In the genomic region with DNA sequence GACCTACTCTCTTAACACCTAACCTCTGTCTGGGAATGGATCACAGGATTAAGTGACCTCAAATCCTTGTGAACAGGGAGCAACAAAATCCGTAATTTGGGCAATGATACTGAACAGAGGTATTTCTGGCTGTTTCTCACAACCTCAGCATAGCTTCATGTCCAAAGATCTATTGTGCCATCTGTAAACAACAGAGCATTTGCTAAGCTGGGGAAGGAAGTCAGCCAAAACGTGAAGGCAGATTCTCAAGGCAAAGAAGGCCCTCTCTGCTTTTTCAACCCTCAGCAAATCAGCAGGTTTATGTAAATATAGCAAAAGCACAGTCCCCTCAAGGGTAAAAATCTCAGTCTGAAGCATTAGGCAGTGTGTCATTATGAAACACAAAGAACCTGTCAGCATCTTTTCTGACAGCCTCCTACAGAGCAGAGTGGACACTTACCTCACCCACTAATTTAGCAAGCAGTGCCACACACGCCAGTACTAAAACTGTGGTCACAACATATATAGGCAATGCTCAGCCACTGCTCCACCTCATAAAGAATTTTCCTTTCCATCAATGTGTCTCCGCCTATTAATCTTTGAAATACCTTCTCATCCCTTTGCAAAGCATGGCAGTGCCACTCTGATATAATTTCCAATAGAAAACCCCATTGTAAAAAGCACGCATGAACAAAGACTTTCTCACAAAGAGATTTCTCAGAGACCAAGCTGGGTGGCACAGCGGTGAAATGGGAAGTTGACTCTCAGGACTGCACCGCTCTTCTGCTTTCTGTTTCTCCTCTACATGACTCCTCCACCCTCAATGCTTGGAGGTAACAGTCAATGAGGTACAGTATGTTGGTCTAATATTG, we compare ENCODE assay signal across 9 cellular contexts.
DNase-seq lines count a peak whose midpoint lies in the region; ATAC-seq, FAIRE-seq and TF ChIP-seq lines count a peak whose summit lies in the region.
"Had no signal": no experiment of that assay in that cellular context is flagged by ENCODE, and none has a peak within 500 bp of the region (broad histone marks: within the 10 kb centered on the region; RNA-seq: fewer than 3 reads in every experiment).

No MANE protein-coding gene starts in this region.

- H3K4me1 Mint-ChIP-seq in activated CD4-positive, alpha-beta memory T cell treated with anti-CD3 and anti-CD28 coated beads for 36 hours (ENCODE audit: low read depth): peaks cover 47% of the 10 kb centered on the region
- peaks cover 33% of the 10 kb centered on the region for H3K4me1 Mint-ChIP-seq in activated CD4-positive, alpha-beta memory T cell treated with anti-CD3 and anti-CD28 coated beads, Interleukin-2, amount 10 ng/mL, durations not matched to agents 7 days and 5 days
- peaks cover 57 to 58% of the 10 kb centered on the region in 2 donors for H3K4me1 Mint-ChIP-seq in natural killer cell

- peak overlapping the region; percentile 92 for H3K4me2 ChIP-seq in GM12878 (ENCODE audit: control insufficient read depth, insufficient read depth)

- RAD21 ChIA-PET in GM12878 (lab: Charles Lee; ENCODE audit: unreplicated experiment): interaction anchor here (0.7 to 7.2 kb wide), 18 partner anchors 10 to 222 kb away, joined by 3 to 59 read pairs (median 5); no protein-coding TSS in a partner anchor

- POLR2A ChIA-PET in activated CD4-positive, alpha-beta memory T cell treated with anti-CD3 and anti-CD28 coated beads for 36 hours (lab: Charles Lee): interaction anchor here (1.1 kb wide), 1 partner anchor 71 kb away, joined by 6 read pairs; no protein-coding TSS in a partner anchor
- POLR2A ChIA-PET in activated CD4-positive, alpha-beta memory T cell treated with anti-CD3 and anti-CD28 coated beads, Interleukin-2, amount 10 ng/mL, durations not matched to agents 7 days and 5 days (lab: Charles Lee): interaction anchor here (1.2 kb wide), 1 partner anchor 25 kb away, joined by 4 read pairs; no protein-coding TSS in a partner anchor
- POLR2A ChIA-PET in GM12878 (lab: Charles Lee): interaction anchor here (0.8 to 6.4 kb wide), 6 partner anchors 11 to 202 kb away, joined by 3 to 31 read pairs (median 3); no protein-coding TSS in a partner anchor

- TF ChIP-seq RAD21 in GM12878 (IDR thresholded peaks at IDR 0.05; ENCODE audit: insufficient read depth, low read depth, low read length): no peak

- H3K36me3 Mint-ChIP-seq in activated CD4-positive, alpha-beta memory T cell treated with anti-CD3 and anti-CD28 coated beads for 36 hours: peaks cover under 1% of the 10 kb centered on the region
- H3K36me3 Mint-ChIP-seq in activated CD4-positive, alpha-beta memory T cell treated with anti-CD3 and anti-CD28 coated beads, Interleukin-2, amount 10 ng/mL, durations not matched to agents 7 days and 5 days (ENCODE audit: low read depth): peaks cover 28% of the 10 kb centered on the region
- H3K36me3 Mint-ChIP-seq in natural killer cell: no peaks in the 10 kb centered on the region

- CTCF ChIA-PET in activated CD4-positive, alpha-beta memory T cell treated with anti-CD3 and anti-CD28 coated beads for 36 hours (lab: Charles Lee): interaction anchor here (0.7 to 1.1 kb wide), 2 partner anchors 42 to 68 kb away, joined by 3 to 6 read pairs; no protein-coding TSS in a partner anchor
- CTCF ChIA-PET in activated CD4-positive, alpha-beta memory T cell treated with anti-CD3 and anti-CD28 coated beads, Interleukin-2, amount 10 ng/mL, durations not matched to agents 7 days and 5 days (lab: Charles Lee): no interaction called here
- CTCF ChIA-PET in GM12878 (lab: Yijun Ruan, JAX): interaction anchor here (1.0 to 4.7 kb wide), 8 partner anchors 10 to 94 kb away, joined by 3 to 31 read pairs (median 4); no protein-coding TSS in a partner anchor

- peak overlapping the region; percentile 52; the same call in 1 of the 2 replicates for H3K9ac ChIP-seq in GM12878 (ENCODE audit: control insufficient read depth, insufficient read depth, low read length)

- peak; percentile 27 for FAIRE-seq in GM12878 (lab: Jason Lieb, UNC)

- in situ Hi-C loops in GM12878 (cut with MboI): no loop called here

- H3K27ac ChIP-seq in GM12878 (ENCODE audit: control insufficient read depth, insufficient read depth): peak overlapping the region; percentile 86

- no peaks in the 10 kb centered on the region for H3K9me3 ChIP-seq in GM12878 (replicated peaks; ENCODE audit: control insufficient read depth, insufficient read depth, low read length)

- H3K27me3 ChIP-seq in GM12878 (replicated peaks in 1 of 2; ENCODE audit: control insufficient read depth in 2 of 2, insufficient read depth in 2 of 2, low read length in 1 of 2): no peaks in the 10 kb centered on the region

- SMC1A ChIA-PET in GM12878 (lab: Charles Lee; ENCODE audit: uncharacterized antibody, unreplicated experiment): interaction anchor here (0.7 to 9.8 kb wide), 25 partner anchors 10 to 98 kb away, joined by 3 to 98 read pairs (median 6); no protein-coding TSS in a partner anchor

- no peaks in the 10 kb centered on the region for H3K27me3 Mint-ChIP-seq in activated CD4-positive, alpha-beta memory T cell treated with anti-CD3 and anti-CD28 coated beads for 36 hours
- no peaks in the 10 kb centered on the region for H3K27me3 Mint-ChIP-seq in activated CD4-positive, alpha-beta memory T cell treated with anti-CD3 and anti-CD28 coated beads, Interleukin-2, amount 10 ng/mL, durations not matched to agents 7 days and 5 days
- H3K27me3 Mint-ChIP-seq in natural killer cell (ENCODE audit: low read depth in 2 of 2): no peaks in the 10 kb centered on the region

- peak; percentile 23 for DNase-seq in activated CD4-positive, alpha-beta memory T cell treated with anti-CD3 and anti-CD28 coated beads for 36 hours
- DNase-seq in activated CD4-positive, alpha-beta memory T cell treated with anti-CD3 and anti-CD28 coated beads, Interleukin-2, amount 10 ng/mL, durations not matched to agents 7 days and 5 days: no peak
- DNase-seq in NB4 (ENCODE audit: low read depth): peak; percentile 53
- DNase-seq in GM12878 (ENCODE audit: low read depth, low spot score): peak; percentile 91
- no peak for DNase-seq in natural killer cell
- DNase-seq in stimulated activated CD4-positive, alpha-beta T cell treated with anti-CD3 and anti-CD28 coated beads, Interleukin-12 subunit alpha, Interleukin-12 subunit beta, amount 100 ng/mL, for 4 hours: no peak
- no peak for DNase-seq in RKO (ENCODE audit: low spot score)
- DNase-seq: DND-41 had no signal

- H3K4me1 ChIP-seq in GM12878 (ENCODE audit: control insufficient read depth, insufficient read depth, low read length): peaks cover 42% of the 10 kb centered on the region

- H3K4me3 ChIP-seq in NB4 (ENCODE audit: low read depth, low read length) (no peak overlapping the region), GM12878 (peak overlapping the region; percentile 43; the same call in 1 of the 2 replicates)

- no peak overlapping the region for H3K4me3 Mint-ChIP-seq in activated CD4-positive, alpha-beta memory T cell treated with anti-CD3 and anti-CD28 coated beads for 36 hours
- no peak overlapping the region for H3K4me3 Mint-ChIP-seq in activated CD4-positive, alpha-beta memory T cell treated with anti-CD3 and anti-CD28 coated beads, Interleukin-2, amount 10 ng/mL, durations not matched to agents 7 days and 5 days
- peak overlapping the region; percentile 69 for H3K4me3 Mint-ChIP-seq in natural killer cell

- WGBS in GM12878 (ENCODE audit: insufficient coverage, insufficient replicate concordance, low lambda C conversion rate, missing lambda C conversion rate): 1% methylated on average over 7 of the region's 7 CpGs

- no peaks in the 10 kb centered on the region; the same call in 1 of the 2 replicates for H4K20me1 ChIP-seq in GM12878 (ENCODE audit: control insufficient read depth, insufficient read depth)

- H3K36me3 ChIP-seq in GM12878 (ENCODE audit: control insufficient read depth in 2 of 2, insufficient read depth in 2 of 2, low read length in 1 of 2): no peaks in the 10 kb centered on the region

- no TSS peak for BruUV-seq in GM12878 (replicated peaks; lab: Mats Ljungman, UMichigan)

- H3K79me2 ChIP-seq in GM12878 (ENCODE audit: control insufficient read depth, insufficient read depth, low read length): peaks cover 37% of the 10 kb centered on the region

- TF ChIP-seq EP300 in GM12878 (IDR thresholded peaks at IDR 0.05; ENCODE audit: borderline replicate concordance in 1 of 2, control insufficient read depth in 1 of 2, low read depth in 2 of 2, low read length in 2 of 2): peak; percentile 24 to 52; a peak in 2 of 4 replicates

- intact Hi-C loops in activated CD4-positive, alpha-beta memory T cell treated with anti-CD3 and anti-CD28 coated beads for 36 hours (cut with micrococcal nuclease): loop anchor here (2.0 kb wide), 1 partner anchor 25 kb away; no protein-coding TSS in a partner anchor
- intact Hi-C loops in GM12878 (cut with micrococcal nuclease; ENCODE audit: unreplicated experiment): no loop called here
- intact Hi-C loops in natural killer cell (cut with micrococcal nuclease): loop anchor here (5.0 kb wide), 1 partner anchor 33 kb away; no protein-coding TSS in a partner anchor

- peak overlapping the region; percentile 74 for H2AFZ ChIP-seq in GM12878 (ENCODE audit: control insufficient read depth, low read depth, low read length)

- TF ChIP-seq POLR2A in NB4 (IDR thresholded peaks at IDR 0.05; ENCODE audit: extremely low read depth, insufficient read length) (no peak), GM12878 (IDR thresholded peaks at IDR 0.05; ENCODE audit: low read depth, low read length) (0 out of 2 replicates have a peak, but pooled peaks have one; percentile 15)

- H3K9me3 Mint-ChIP-seq in activated CD4-positive, alpha-beta memory T cell treated with anti-CD3 and anti-CD28 coated beads for 36 hours: no peaks in the 10 kb centered on the region
- no peaks in the 10 kb centered on the region for H3K9me3 Mint-ChIP-seq in activated CD4-positive, alpha-beta memory T cell treated with anti-CD3 and anti-CD28 coated beads, Interleukin-2, amount 10 ng/mL, durations not matched to agents 7 days and 5 days
- no peaks in the 10 kb centered on the region for H3K9me3 Mint-ChIP-seq in natural killer cell

- peak overlapping the region; percentile 10 for H3K27ac Mint-ChIP-seq in activated CD4-positive, alpha-beta memory T cell treated with anti-CD3 and anti-CD28 coated beads for 36 hours
- no peak overlapping the region for H3K27ac Mint-ChIP-seq in activated CD4-positive, alpha-beta memory T cell treated with anti-CD3 and anti-CD28 coated beads, Interleukin-2, amount 10 ng/mL, durations not matched to agents 7 days and 5 days
- H3K27ac Mint-ChIP-seq in natural killer cell: peak overlapping the region; percentile 80 to 85

- TF ChIP-seq CTCF in NB4 (IDR thresholded peaks at IDR 0.05; ENCODE audit: low read depth, low read length) (no peak), GM12878 (IDR thresholded peaks at IDR 0.05 in 2 of 3, conservative IDR thresholded peaks at IDR 0.05 in 1 of 3; ENCODE audit: control insufficient read depth in 2 of 3, extremely low read depth in 1 of 3, insufficient read depth in 1 of 3, low read depth in 3 of 3, low read length in 3 of 3) (no peak), natural killer cell (IDR thresholded peaks at IDR 0.05) (no peak)

- ATAC-seq in HG02588 (IDR thresholded peaks at IDR 0.05; ENCODE audit: unreplicated experiment): peak; percentile 79
- peak; percentile 95 for ATAC-seq in GM12878
- ATAC-seq in natural killer cell: peak; percentile 78 to 90 (median 86)

TF ChIP-seq in GM12878, 131 proteins besides CTCF, POLR2A, EP300 and RAD21 (continues in another document):
- TF ChIP-seq RELA (IDR thresholded peaks at IDR 0.05; ENCODE audit: borderline replicate concordance, partially characterized antibody): peak; percentile 31

Comparison
In these comparisons a context has a peak if more than half of its experiments do, and no peak if none do; other contexts are left out.
1. DNase-seq: peak in activated CD4-positive, alpha-beta memory T cell treated with anti-CD3 and anti-CD28 coated beads for 36 hours (single experiment), NB4 (single experiment) and GM12878 (single experiment); none in activated CD4-positive, alpha-beta memory T cell treated with anti-CD3 and anti-CD28 coated beads, Interleukin-2, amount 10 ng/mL, durations not matched to agents 7 days and 5 days (single experiment), natural killer cell (single experiment), stimulated activated CD4-positive, alpha-beta T cell treated with anti-CD3 and anti-CD28 coated beads, Interleukin-12 subunit alpha, Interleukin-12 subunit beta, amount 100 ng/mL, for 4 hours (single experiment) and RKO (single experiment).
2. Peak in every context shown above with its lines, with median percentiles within 50 percentile points of each other: ATAC-seq.